Comparison of ENCODE assay signal across 9 cellular contexts in the genomic region with DNA sequence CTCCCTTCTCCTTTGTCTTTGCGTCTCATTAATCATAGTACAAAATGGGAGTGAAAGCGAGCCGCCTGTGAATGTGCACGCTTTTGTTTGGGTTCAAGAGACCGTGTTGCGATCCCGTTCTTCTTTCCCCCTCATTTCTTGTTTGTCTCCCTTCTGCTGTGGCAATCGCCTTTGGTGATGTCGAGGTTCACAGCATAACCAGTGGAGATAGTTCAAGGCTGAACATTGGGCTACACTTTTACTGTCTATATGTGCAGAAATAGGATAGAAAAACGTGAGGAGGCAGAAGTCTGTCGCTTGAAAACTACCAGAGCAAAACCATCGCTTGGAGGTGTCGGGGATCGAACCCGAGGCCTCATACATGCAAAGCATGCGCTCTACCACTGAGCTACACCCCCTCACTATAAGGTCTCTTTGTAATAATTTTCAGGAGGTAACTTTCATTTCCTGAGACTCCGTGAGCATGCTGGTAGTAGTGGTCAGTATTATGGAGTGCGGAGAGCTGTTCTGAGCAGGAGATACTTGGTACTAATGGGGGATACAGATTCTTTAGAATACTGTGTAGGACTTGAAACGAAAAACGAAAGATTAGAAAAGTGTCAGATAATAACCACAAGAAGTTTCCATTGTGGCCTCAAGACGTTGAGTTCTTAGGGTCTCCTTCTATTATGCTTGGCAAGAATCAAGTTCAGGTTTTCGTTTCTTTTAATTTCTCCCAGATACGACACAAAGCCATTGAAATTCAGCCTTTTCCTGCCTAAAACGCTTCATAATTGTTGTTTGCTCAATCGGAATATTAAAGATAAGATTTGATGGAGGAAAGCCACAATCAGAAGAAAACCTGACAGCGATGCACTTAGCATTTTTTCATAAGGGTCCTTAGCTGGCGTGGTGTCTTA.
DNase-seq lines count a peak whose midpoint lies in the region; ATAC-seq, FAIRE-seq and TF ChIP-seq lines count a peak whose summit lies in the region.
"Had no signal": no experiment of that assay in that cellular context is flagged by ENCODE, and none has a peak within 500 bp of the region (broad histone marks: within the 10 kb centered on the region; RNA-seq: fewer than 3 reads in every experiment).

No MANE protein-coding gene starts in this region.

- intact Hi-C loops in K562 (cut with micrococcal nuclease): loop anchor here (2.0 to 10.0 kb wide), 2 partner anchors 22 to 322 kb away; no protein-coding TSS in a partner anchor
- intact Hi-C loops in upper lobe of right lung (cut with DNase I): no loop called here

- H3K36me3 ChIP-seq in K562 (ENCODE audit: control insufficient read depth, insufficient read depth, low read length) (no peaks in the 10 kb centered on the region), smooth muscle cell (ENCODE audit: low read depth) (no peaks in the 10 kb centered on the region), upper lobe of right lung (no peaks in the 10 kb centered on the region)
- H3K36me3 ChIP-seq: thoracic aorta had no signal

- no peaks in the 10 kb centered on the region for H3K9me3 Mint-ChIP-seq in progenitor cell of endocrine pancreas (ENCODE audit: low read depth)

- peaks cover 6% of the 10 kb centered on the region for H3K4me1 Mint-ChIP-seq in progenitor cell of endocrine pancreas (ENCODE audit: low read depth)

- H3K27me3 ChIP-seq in K562 (ENCODE audit: control insufficient read depth in 2 of 2, insufficient read depth in 2 of 2, low read length in 2 of 2): no peaks in the 10 kb centered on the region
- peaks cover 84% of the 10 kb centered on the region for H3K27me3 ChIP-seq in smooth muscle cell (ENCODE audit: low read depth)
- peaks cover 99% of the 10 kb centered on the region for H3K27me3 ChIP-seq in upper lobe of right lung

- POLR2A ChIA-PET in K562 (lab: Yijun Ruan, JAX): interaction anchor here (0.6 to 2.0 kb wide), 13 partner anchors 9 to 1010 kb away, joined by 3 to 13 read pairs (median 4); a partner anchor contains a TSS

- H4K20me1 ChIP-seq in K562 (replicated peaks; ENCODE audit: control insufficient read depth, insufficient read depth, low read length) (no peaks in the 10 kb centered on the region), smooth muscle cell (ENCODE audit: low read depth) (no peaks in the 10 kb centered on the region)

- H3K27ac Mint-ChIP-seq in progenitor cell of endocrine pancreas: no peak overlapping the region

- H3K4me3 Mint-ChIP-seq in progenitor cell of endocrine pancreas (ENCODE audit: low read depth): no peak overlapping the region

- TF ChIP-seq POLR2A in K562 (conservative IDR thresholded peaks at IDR 0.05): no peak

- FAIRE-seq in GM18507 (lab: Jason Lieb, UNC) (peak; percentile 63), K562 (lab: Jason Lieb, UNC) (peak; percentile 86)

- TF ChIP-seq EP300 in K562 (IDR thresholded peaks at IDR 0.05; ENCODE audit: low read length): peak; percentile 77

- peak overlapping the region; percentile 45 for H3K4me3 ChIP-seq in K562
- peak overlapping the region; percentile 27 for H3K4me3 ChIP-seq in smooth muscle cell
- H3K4me3 ChIP-seq in upper lobe of right lung: no peak overlapping the region
- H3K4me3 ChIP-seq: thoracic aorta had no signal

- CTCF ChIA-PET in K562 (lab: Yijun Ruan, JAX; ENCODE audit: low intra/inter-chr PET ratio): interaction anchor here (1.2 kb wide), 1 partner anchor 23 kb away, joined by 3 read pairs; no protein-coding TSS in a partner anchor

- in situ Hi-C loops in K562 (cut with MboI): no loop called here

- DNase-seq in GM18507 (ENCODE audit: extremely low spot score, insufficient read length, low read depth): no peak
- DNase-seq in NCI-H2227 (lab: John Stamatoyannopoulos, UW; ENCODE audit: unreplicated experiment): peak; percentile 55
- DNase-seq in K562 (ENCODE audit: extremely low read depth in 1 of 4, low spot score in 3 of 4): peak; percentile 63 to 95 (median 76)
- DNase-seq in smooth muscle cell (lab: John Stamatoyannopoulos, UW; ENCODE audit: unreplicated experiment): no peak
- no peak for DNase-seq in T-helper 1 cell
- no peak for DNase-seq in progenitor cell of endocrine pancreas (ENCODE audit: low spot score, unreplicated experiment)
- DNase-seq in upper lobe of right lung: no peak

- H2AFZ ChIP-seq in K562 (ENCODE audit: low read depth, low read length): peak overlapping the region; percentile 77
- no peak overlapping the region for H2AFZ ChIP-seq in smooth muscle cell (ENCODE audit: low read depth)

- ATAC-seq in K562 (peak; percentile 91), upper lobe of right lung (no peak)

- peaks cover 90% of the 10 kb centered on the region for H3K27me3 Mint-ChIP-seq in progenitor cell of endocrine pancreas

- TF ChIP-seq CTCF in 22Rv1 (IDR thresholded peaks at IDR 0.05): no peak
- no peak for TF ChIP-seq CTCF in K562 (IDR thresholded peaks at IDR 0.05 in 2 of 3, conservative IDR thresholded peaks at IDR 0.05 in 1 of 3; ENCODE audit: insufficient read depth in 2 of 3, low read depth in 1 of 3, low read length in 3 of 3)
- no peak for TF ChIP-seq CTCF in smooth muscle cell (IDR thresholded peaks at IDR 0.05; ENCODE audit: borderline replicate concordance, insufficient read depth, poor library complexity, severe bottlenecking)
- no peak for TF ChIP-seq CTCF in progenitor cell of endocrine pancreas (IDR thresholded peaks at IDR 0.05; ENCODE audit: unreplicated experiment)
- no peak for TF ChIP-seq CTCF in upper lobe of right lung (IDR thresholded peaks at IDR 0.05)

- no peak; a peak in 1 of 4 replicates for TF ChIP-seq RAD21 in K562 (CRISPR knock-in tag; conservative IDR thresholded peaks at IDR 0.05 in 1 of 2, IDR thresholded peaks at IDR 0.05 in 1 of 2)

- H3K9ac ChIP-seq in K562 (ENCODE audit: insufficient read depth in 1 of 2, low read depth in 2 of 2, low read length in 2 of 2) (peak overlapping the region; percentile 69 to 90), smooth muscle cell (ENCODE audit: low read depth) (no peak overlapping the region)

- H3K36me3 Mint-ChIP-seq in progenitor cell of endocrine pancreas (ENCODE audit: insufficient read depth): no peaks in the 10 kb centered on the region

- H3K4me1 ChIP-seq in K562 (replicated peaks in 1 of 2; ENCODE audit: control insufficient read depth in 2 of 2, insufficient read depth in 2 of 2, low read length in 2 of 2): peaks cover 7 to 11% of the 10 kb centered on the region in 2 experiments; a peak in 4 of 5 replicates
- H3K4me1 ChIP-seq in smooth muscle cell (ENCODE audit: low read depth): peaks cover 11% of the 10 kb centered on the region
- H3K4me1 ChIP-seq in upper lobe of right lung: no peaks in the 10 kb centered on the region

- no peaks in the 10 kb centered on the region for H3F3A ChIP-seq in smooth muscle cell (ENCODE audit: low read depth)

- no peaks in the 10 kb centered on the region for H3K79me2 ChIP-seq in K562 (ENCODE audit: control insufficient read depth, insufficient read depth, low read length)
- H3K79me2 ChIP-seq in smooth muscle cell (ENCODE audit: low read depth): no peaks in the 10 kb centered on the region

- H3K9me3 ChIP-seq in K562 (replicated peaks; ENCODE audit: control insufficient read depth, insufficient read depth, low read depth, low read length): no peaks in the 10 kb centered on the region
- no peaks in the 10 kb centered on the region for H3K9me3 ChIP-seq in smooth muscle cell (replicated peaks; ENCODE audit: low read depth)
- no peaks in the 10 kb centered on the region for H3K9me3 ChIP-seq in upper lobe of right lung
- H3K9me3 ChIP-seq: thoracic aorta had no signal

- peak overlapping the region; percentile 93 for H3K4me2 ChIP-seq in K562 (ENCODE audit: insufficient read depth, low read length)
- peak overlapping the region; percentile 80 for H3K4me2 ChIP-seq in smooth muscle cell

- 0 out of 2 replicates have a peak overlapping the region, but pooled peaks have one; percentile 6 for H3K27ac ChIP-seq in 22Rv1
- H3K27ac ChIP-seq in K562 (ENCODE audit: extremely low read depth, low read depth, low read length): peak overlapping the region; percentile 59
- no peak overlapping the region for H3K27ac ChIP-seq in smooth muscle cell (ENCODE audit: low read depth)
- no peak overlapping the region for H3K27ac ChIP-seq in upper lobe of right lung
- H3K27ac ChIP-seq: thoracic aorta had no signal

- under 1% methylated on average over 27 of the region's 27 CpGs for WGBS in K562 (ENCODE audit: insufficient coverage, low coverage, missing lambda C conversion rate)
- WGBS in smooth muscle cell (ENCODE audit: low lambda C conversion rate): 5% methylated on average over 27 of the region's 27 CpGs

- BruUV-seq in K562 (replicated peaks; lab: Mats Ljungman, UMichigan): no TSS peak

- no peaks in the 10 kb centered on the region for H3K9me1 ChIP-seq in K562 (ENCODE audit: control insufficient read depth, insufficient read depth, low read length)

TF ChIP-seq in K562, 482 proteins besides CTCF, POLR2A, EP300 and RAD21 (continues in another document):
- TF ChIP-seq BRD9 (IDR thresholded peaks at IDR 0.05; ENCODE audit: low read depth, partially characterized antibody) (peak; percentile 96), CXXC5 (CRISPR knock-in tag; IDR thresholded peaks at IDR 0.05) (peak; percentile 39), SP1 (CRISPR knock-in tag; IDR thresholded peaks at IDR 0.05) (peak; percentile 65; the same call in 1 of the 2 replicates), SRF (CRISPR knock-in tag; IDR thresholded peaks at IDR 0.05) (0 out of 4 replicates have a peak, but pooled peaks of 1 of the 2 experiments have one; percentile 11), YY1 (IDR thresholded peaks at IDR 0.05; ENCODE audit: borderline replicate concordance in 1 of 3, control insufficient read depth in 1 of 3, extremely low read depth in 1 of 3, insufficient read depth in 3 of 3, insufficient read length in 1 of 3, insufficient replicate concordance in 2 of 3, low read depth in 1 of 3, low read length in 2 of 3) (peak in 1 of 3 experiments; percentile 12), IFI16 (CRISPR knock-in tag; IDR thresholded peaks at IDR 0.05) (no peak)
- TF ChIP-seq, protein P1, sequence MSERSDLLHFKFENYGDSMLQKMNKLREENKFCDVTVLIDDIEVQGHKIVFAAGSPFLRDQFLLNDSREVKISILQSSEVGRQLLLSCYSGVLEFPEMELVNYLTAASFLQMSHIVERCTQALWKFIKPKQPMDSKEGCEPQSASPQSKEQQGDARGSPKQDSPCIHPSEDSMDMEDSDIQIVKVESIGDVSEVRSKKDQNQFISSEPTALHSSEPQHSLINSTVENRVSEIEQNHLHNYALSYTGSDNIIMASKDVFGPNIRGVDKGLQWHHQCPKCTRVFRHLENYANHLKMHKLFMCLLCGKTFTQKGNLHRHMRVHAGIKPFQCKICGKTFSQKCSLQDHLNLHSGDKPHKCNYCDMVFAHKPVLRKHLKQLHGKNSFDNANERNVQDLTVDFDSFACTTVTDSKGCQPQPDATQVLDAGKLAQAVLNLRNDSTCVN (CRISPR knock-in tag; IDR thresholded peaks at IDR 0.05): peak; percentile 67; the same call in 1 of the 2 replicates

Comparison
In these comparisons a context has a peak if more than half of its experiments do, and no peak if none do; other contexts are left out.
1. H3K27ac ChIP-seq: peak in 22Rv1 (single experiment) and K562 (single experiment); none in smooth muscle cell (single experiment) and upper lobe of right lung (single experiment).
2. DNase-seq: peak in NCI-H2227 (single experiment) and K562 (4 of 4); none in GM18507 (single experiment), smooth muscle cell (single experiment), T-helper 1 cell (0 of 5), progenitor cell of endocrine pancreas (single experiment) and upper lobe of right lung (single experiment).